In the genomic region with DNA sequence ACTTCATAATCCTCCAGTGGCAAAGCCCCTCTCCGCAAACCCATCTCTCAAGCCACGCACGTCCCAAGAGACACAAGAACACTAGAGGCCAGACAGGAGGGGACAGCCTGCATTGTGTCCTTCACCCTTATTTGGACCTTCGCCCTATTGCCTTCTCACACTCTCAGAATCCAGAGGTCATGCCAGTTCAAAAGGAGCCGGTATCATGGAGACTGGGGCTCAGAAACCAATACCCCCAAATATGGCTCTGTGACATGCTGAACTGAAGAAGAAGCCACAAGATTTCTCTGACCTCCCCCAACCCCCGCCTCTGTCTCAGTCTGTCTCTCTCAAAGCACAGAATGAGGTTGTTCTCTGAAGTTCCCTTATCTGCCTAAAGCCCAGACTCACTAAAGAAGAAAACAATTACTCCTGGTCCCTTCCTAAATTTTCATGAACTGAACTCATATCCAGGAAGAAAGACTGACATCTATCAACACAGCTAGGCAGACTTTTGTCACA, we compare ENCODE assay signal across 21 cellular contexts. TPM values are rescaled to one million over a fixed set of nuclear protein-coding genes. Genes with fewer than 3 reads are reported as not detected.
A peak's percentile ranks its signal among the peaks of the same experiment; 100 is the strongest.
DNase-seq lines count a peak whose midpoint lies in the region; ATAC-seq and TF ChIP-seq lines count a peak whose summit lies in the region.
"Had no signal": no experiment of that assay in that cellular context is flagged by ENCODE, and none has a peak within 500 bp of the region (broad histone marks: within the 10 kb centered on the region; RNA-seq: fewer than 3 reads in every experiment).

No MANE protein-coding gene starts in this region.

- 79 to 82% methylated on average over 6 of the region's 6 CpGs for WGBS in heart right ventricle, 2 donors
- 71 to 77% (median 77%) methylated on average over 6 of the region's 6 CpGs for WGBS in ovary, 3 donors

- DNase-seq in activated CD4-positive, alpha-beta memory T cell treated with anti-CD3 and anti-CD28 coated beads, Interleukin-2, amount 10 ng/mL, durations not matched to agents 7 days and 5 days = no peak
- DNase-seq in activated CD4-positive, alpha-beta memory T cell treated with anti-CD3 and anti-CD28 coated beads for 36 hours = no peak
- peak; percentile 56 for DNase-seq in activated CD8-positive, alpha-beta T cell treated with anti-CD3 and anti-CD28 coated beads for 36 hours
- DNase-seq in progenitor cell of endocrine pancreas (ENCODE audit: low spot score, unreplicated experiment) (no peak), heart right ventricle (no peak), left ventricle myocardium inferior (no peak), ovary (no peak)
- DNase-seq: activated naive CD4-positive, alpha-beta T cell treated with anti-CD3 and anti-CD28 coated beads, Interleukin-2, amount 10 ng/mL, durations not matched to agents 7 days and 5 days; COR-L47; effector CD4-positive, alpha-beta T cell; GDM1; NCI-H1436 treated with DMSO at 0.1 percent for 48 hours; NCI-H446 treated with DMSO at 0.1 percent for 48 hours; stimulated activated CD4-positive, alpha-beta T cell treated with anti-CD3 and anti-CD28 coated beads, Interleukin-15, amount 100 ng/mL, for 24 hours; testis had no signal

- no peak for TF ChIP-seq POLR2A in ovary (IDR thresholded peaks at IDR 0.05)

- ATAC-seq in HG02678 (IDR thresholded peaks at IDR 0.05; ENCODE audit: unreplicated experiment) (peak; percentile 37), heart right ventricle (no peak)
- no peak for ATAC-seq in activated CD8-positive, alpha-beta T cell treated with anti-CD3 and anti-CD28 coated beads for 36 hours
- ATAC-seq: HCT116, K562 had no signal

- H3K9me3 Mint-ChIP-seq in activated CD4-positive, alpha-beta memory T cell treated with anti-CD3 and anti-CD28 coated beads, Interleukin-2, amount 10 ng/mL, durations not matched to agents 7 days and 5 days = no peaks in the 10 kb centered on the region
- H3K9me3 Mint-ChIP-seq in activated CD4-positive, alpha-beta memory T cell treated with anti-CD3 and anti-CD28 coated beads for 36 hours = no peaks in the 10 kb centered on the region
- H3K9me3 Mint-ChIP-seq in activated CD8-positive, alpha-beta T cell treated with anti-CD3 and anti-CD28 coated beads for 36 hours = peaks cover 1% of the 10 kb centered on the region
- H3K9me3 Mint-ChIP-seq in progenitor cell of endocrine pancreas (ENCODE audit: low read depth) = no peaks in the 10 kb centered on the region
- H3K9me3 Mint-ChIP-seq: activated naive CD4-positive, alpha-beta T cell treated with anti-CD3 and anti-CD28 coated beads, Interleukin-2, amount 10 ng/mL, durations not matched to agents 7 days and 5 days had no signal

- CTCF ChIA-PET in activated CD4-positive, alpha-beta memory T cell treated with anti-CD3 and anti-CD28 coated beads, Interleukin-2, amount 10 ng/mL, durations not matched to agents 7 days and 5 days (lab: Charles Lee) = interaction anchor here (3.0 kb wide), 1 partner anchor 10 kb away, joined by 9 read pairs; no protein-coding TSS in a partner anchor
- CTCF ChIA-PET in activated CD4-positive, alpha-beta memory T cell treated with anti-CD3 and anti-CD28 coated beads for 36 hours (lab: Charles Lee) = no interaction called here
- CTCF ChIA-PET in activated CD8-positive, alpha-beta T cell treated with anti-CD3 and anti-CD28 coated beads for 36 hours (lab: Charles Lee) = no interaction called here

- H3K4me1 Mint-ChIP-seq in activated CD4-positive, alpha-beta memory T cell treated with anti-CD3 and anti-CD28 coated beads, Interleukin-2, amount 10 ng/mL, durations not matched to agents 7 days and 5 days = peaks cover 73% of the 10 kb centered on the region
- H3K4me1 Mint-ChIP-seq in activated CD4-positive, alpha-beta memory T cell treated with anti-CD3 and anti-CD28 coated beads for 36 hours (ENCODE audit: low read depth) = peaks cover 65% of the 10 kb centered on the region
- peaks cover 81% of the 10 kb centered on the region for H3K4me1 Mint-ChIP-seq in activated CD8-positive, alpha-beta T cell treated with anti-CD3 and anti-CD28 coated beads for 36 hours (ENCODE audit: low read depth)
- no peaks in the 10 kb centered on the region for H3K4me1 Mint-ChIP-seq in progenitor cell of endocrine pancreas (ENCODE audit: low read depth)

- intact Hi-C loops in activated CD4-positive, alpha-beta memory T cell treated with anti-CD3 and anti-CD28 coated beads for 36 hours (cut with micrococcal nuclease) = no loop called here
- intact Hi-C loops in activated CD8-positive, alpha-beta T cell treated with anti-CD3 and anti-CD28 coated beads for 36 hours (cut with micrococcal nuclease) = no loop called here
- intact Hi-C loops in heart right ventricle (cut with DNase I) (no loop called here), left ventricle myocardium inferior (cut with micrococcal nuclease) (no loop called here), ovary (cut with DNase I) (no loop called here)

- H3K4me1 ChIP-seq in heart right ventricle = peaks cover 0 to 12% (median 0%) of the 10 kb centered on the region in 9 donors
- H3K4me1 ChIP-seq in left ventricle myocardium inferior = no peaks in the 10 kb centered on the region
- H3K4me1 ChIP-seq in ovary (ENCODE audit: insufficient read depth) = no peaks in the 10 kb centered on the region
- H3K4me1 ChIP-seq: breast epithelium, testis had no signal

- POLR2A ChIA-PET in activated CD4-positive, alpha-beta memory T cell treated with anti-CD3 and anti-CD28 coated beads, Interleukin-2, amount 10 ng/mL, durations not matched to agents 7 days and 5 days (lab: Charles Lee) = no interaction called here
- POLR2A ChIA-PET in activated CD4-positive, alpha-beta memory T cell treated with anti-CD3 and anti-CD28 coated beads for 36 hours (lab: Charles Lee) = no interaction called here
- POLR2A ChIA-PET in activated CD8-positive, alpha-beta T cell treated with anti-CD3 and anti-CD28 coated beads for 36 hours (lab: Charles Lee) = interaction anchor here (1.0 kb wide), 1 partner anchor 26 kb away, joined by 3 read pairs; no protein-coding TSS in a partner anchor

- H3K4me3 Mint-ChIP-seq in activated CD4-positive, alpha-beta memory T cell treated with anti-CD3 and anti-CD28 coated beads, Interleukin-2, amount 10 ng/mL, durations not matched to agents 7 days and 5 days = no peak overlapping the region
- H3K4me3 Mint-ChIP-seq in activated CD4-positive, alpha-beta memory T cell treated with anti-CD3 and anti-CD28 coated beads for 36 hours = no peak overlapping the region
- H3K4me3 Mint-ChIP-seq in activated CD8-positive, alpha-beta T cell treated with anti-CD3 and anti-CD28 coated beads for 36 hours = no peak overlapping the region
- H3K4me3 Mint-ChIP-seq in progenitor cell of endocrine pancreas (ENCODE audit: low read depth) = no peak overlapping the region
- H3K4me3 Mint-ChIP-seq: activated naive CD4-positive, alpha-beta T cell treated with anti-CD3 and anti-CD28 coated beads, Interleukin-2, amount 10 ng/mL, durations not matched to agents 7 days and 5 days had no signal

- H3K4me3 ChIP-seq in heart right ventricle (no peak overlapping the region), left ventricle myocardium inferior (no peak overlapping the region), ovary (no peak overlapping the region)
- H3K4me3 ChIP-seq: breast epithelium, K562, testis had no signal

- no peaks in the 10 kb centered on the region for H3K36me3 Mint-ChIP-seq in activated CD4-positive, alpha-beta memory T cell treated with anti-CD3 and anti-CD28 coated beads, Interleukin-2, amount 10 ng/mL, durations not matched to agents 7 days and 5 days (ENCODE audit: low read depth)
- peaks cover under 1% of the 10 kb centered on the region for H3K36me3 Mint-ChIP-seq in activated CD4-positive, alpha-beta memory T cell treated with anti-CD3 and anti-CD28 coated beads for 36 hours
- H3K36me3 Mint-ChIP-seq in activated CD8-positive, alpha-beta T cell treated with anti-CD3 and anti-CD28 coated beads for 36 hours (ENCODE audit: low read depth) = peaks cover 2% of the 10 kb centered on the region
- no peaks in the 10 kb centered on the region for H3K36me3 Mint-ChIP-seq in progenitor cell of endocrine pancreas (ENCODE audit: insufficient read depth)
- H3K36me3 Mint-ChIP-seq: activated naive CD4-positive, alpha-beta T cell treated with anti-CD3 and anti-CD28 coated beads, Interleukin-2, amount 10 ng/mL, durations not matched to agents 7 days and 5 days had no signal

- H3K27me3 ChIP-seq in heart right ventricle (peaks cover 0 to 34% (median 0%) of the 10 kb centered on the region in 7 donors), left ventricle myocardium inferior (ENCODE audit: low read depth) (peaks cover 58% of the 10 kb centered on the region), ovary (no peaks in the 10 kb centered on the region)
- H3K27me3 ChIP-seq: breast epithelium, testis had no signal

- H3K27ac ChIP-seq in heart right ventricle = no peak overlapping the region
- H3K27ac ChIP-seq in left ventricle myocardium inferior (replicated peaks) = no peak overlapping the region
- no peak overlapping the region for H3K27ac ChIP-seq in ovary
- H3K27ac ChIP-seq: breast epithelium, testis had no signal

- no peak for TF ChIP-seq EP300 in ovary (IDR thresholded peaks at IDR 0.05)

- TF ChIP-seq CTCF in activated CD8-positive, alpha-beta T cell treated with anti-CD3 and anti-CD28 coated beads for 36 hours (IDR thresholded peaks at IDR 0.05) = no peak
- TF ChIP-seq CTCF in progenitor cell of endocrine pancreas (IDR thresholded peaks at IDR 0.05; ENCODE audit: unreplicated experiment) (no peak), heart right ventricle (IDR thresholded peaks at IDR 0.05) (no peak), left ventricle myocardium inferior (IDR thresholded peaks at IDR 0.05; ENCODE audit: borderline replicate concordance) (no peak), ovary (IDR thresholded peaks at IDR 0.05) (no peak)

- H3K9me3 ChIP-seq in heart right ventricle = no peaks in the 10 kb centered on the region
- H3K9me3 ChIP-seq in left ventricle myocardium inferior (replicated peaks) = no peaks in the 10 kb centered on the region
- no peaks in the 10 kb centered on the region for H3K9me3 ChIP-seq in ovary
- H3K9me3 ChIP-seq: breast epithelium, testis had no signal

- H3K27ac Mint-ChIP-seq in activated CD4-positive, alpha-beta memory T cell treated with anti-CD3 and anti-CD28 coated beads, Interleukin-2, amount 10 ng/mL, durations not matched to agents 7 days and 5 days = peak overlapping the region; percentile 2
- no peak overlapping the region for H3K27ac Mint-ChIP-seq in activated CD4-positive, alpha-beta memory T cell treated with anti-CD3 and anti-CD28 coated beads for 36 hours
- H3K27ac Mint-ChIP-seq in activated CD8-positive, alpha-beta T cell treated with anti-CD3 and anti-CD28 coated beads for 36 hours = peak overlapping the region; percentile 70
- peak overlapping the region; percentile 16 for H3K27ac Mint-ChIP-seq in progenitor cell of endocrine pancreas
- H3K27ac Mint-ChIP-seq: activated naive CD4-positive, alpha-beta T cell treated with anti-CD3 and anti-CD28 coated beads, Interleukin-2, amount 10 ng/mL, durations not matched to agents 7 days and 5 days had no signal

- no peaks in the 10 kb centered on the region for H3K36me3 ChIP-seq in heart right ventricle
- H3K36me3 ChIP-seq in left ventricle myocardium inferior = no peaks in the 10 kb centered on the region
- H3K36me3 ChIP-seq in ovary = no peaks in the 10 kb centered on the region
- H3K36me3 ChIP-seq: breast epithelium had no signal

- H3K27me3 Mint-ChIP-seq in activated CD4-positive, alpha-beta memory T cell treated with anti-CD3 and anti-CD28 coated beads, Interleukin-2, amount 10 ng/mL, durations not matched to agents 7 days and 5 days = peaks cover 47% of the 10 kb centered on the region
- peaks cover 16% of the 10 kb centered on the region for H3K27me3 Mint-ChIP-seq in activated CD4-positive, alpha-beta memory T cell treated with anti-CD3 and anti-CD28 coated beads for 36 hours
- no peaks in the 10 kb centered on the region for H3K27me3 Mint-ChIP-seq in activated CD8-positive, alpha-beta T cell treated with anti-CD3 and anti-CD28 coated beads for 36 hours
- H3K27me3 Mint-ChIP-seq in progenitor cell of endocrine pancreas = no peaks in the 10 kb centered on the region

RNA-seq across cellular contexts. Expression of gene SPATA3, which starts 19.2 kb away (rescaled TPM):
- total RNA-seq in activated CD4-positive, alpha-beta memory T cell treated with anti-CD3 and anti-CD28 coated beads, Interleukin-2, amount 10 ng/mL, durations not matched to agents 7 days and 5 days = under 1 TPM in 1 of 2 experiments, not detected in 1; 0.35 TPM
- under 1 TPM; 0.24 to 0.53 TPM for total RNA-seq in activated CD4-positive, alpha-beta memory T cell treated with anti-CD3 and anti-CD28 coated beads for 36 hours
- total RNA-seq in activated CD8-positive, alpha-beta T cell treated with anti-CD3 and anti-CD28 coated beads for 36 hours = under 1 TPM; 0.59 to 0.76 TPM
- not detected in 2 replicates for total RNA-seq in progenitor cell of endocrine pancreas
- not detected for total RNA-seq in heart right ventricle
- not detected for polyA plus RNA-seq in heart right ventricle
- total RNA-seq in left ventricle myocardium inferior = not detected
- not detected for total RNA-seq in ovary
- polyA plus RNA-seq in ovary = not detected
- total RNA-seq: A172, breast epithelium, K562, myocyte had no signal
- polyA plus RNA-seq: K562 had no signal

RNA-seq across cellular contexts. Expression of gene GPR55, which starts 51.7 kb away (rescaled TPM):
- 1 to 10 TPM; 7.3 to 7.4 TPM for total RNA-seq in activated CD4-positive, alpha-beta memory T cell treated with anti-CD3 and anti-CD28 coated beads, Interleukin-2, amount 10 ng/mL, durations not matched to agents 7 days and 5 days
- total RNA-seq in activated CD4-positive, alpha-beta memory T cell treated with anti-CD3 and anti-CD28 coated beads for 36 hours = 1 to 10 TPM; 1.5 to 1.6 TPM
- 1 to 10 TPM; 5.0 to 5.3 TPM for total RNA-seq in activated CD8-positive, alpha-beta T cell treated with anti-CD3 and anti-CD28 coated beads for 36 hours
- total RNA-seq in progenitor cell of endocrine pancreas = not detected in 2 replicates
- under 1 TPM in 1 of 10 donors, not detected in 9; 0.42 TPM for total RNA-seq in heart right ventricle
- polyA plus RNA-seq in heart right ventricle = under 1 TPM in 1 of 2 donors, not detected in 1; 0.01 TPM
- not detected for total RNA-seq in left ventricle myocardium inferior
- total RNA-seq in ovary = under 1 TPM in 2 of 7 donors, not detected in 5; 0.15 to 0.20 TPM
- polyA plus RNA-seq in ovary = under 1 TPM; 0.05 to 0.13 TPM
